22 cellular contexts compared by ENCODE assay signal in genomic region chr12:12180575-12180974, GRCh38.
DNase-seq lines count a peak whose midpoint lies in the region; ATAC-seq, FAIRE-seq and TF ChIP-seq lines count a peak whose summit lies in the region.
"Had no signal": no experiment of that assay in that cellular context is flagged by ENCODE, and none has a peak within 500 bp of the region (broad histone marks: within the 10 kb centered on the region; RNA-seq: fewer than 3 reads in every experiment).

No MANE protein-coding gene starts in this region.

- in situ Hi-C loops in GM23248 (cut with MboI), result no loop called here
- in situ Hi-C loops in K562 (cut with MboI), result no loop called here

- DNase-seq in GM23248 (peak; percentile 26), K562 (ENCODE audit: extremely low read depth in 1 of 4, low spot score in 3 of 4) (no peak), fibroblast of villous mesenchyme (ENCODE audit: low read depth) (peak; percentile 35), SW 1271 (lab: John Stamatoyannopoulos, UW) (no peak), substantia nigra (lab: John Stamatoyannopoulos, UW) (no peak)
- no peak for DNase-seq in stimulated activated CD4-positive, alpha-beta T cell treated with anti-CD3 and anti-CD28 coated beads, Interleukin-15, amount 100 ng/mL, for 24 hours
- DNase-seq: CD4-positive, alpha-beta memory T cell; DMS79 treated with DMSO at 0.1 percent for 48 hours; HFFc6; NCI-H1105 treated with DMSO at 0.1 percent for 48 hours; NCI-H1930; NCI-H2171; NCI-H446; NCI-H69; NK-92 treated with Interleukin-12 subunit alpha and Interleukin-12 subunit beta, amount 100 ng/mL, for 24 hours; RPMI8226; SIG-M5 had no signal

- H3K4me2 ChIP-seq in GM23248 (ENCODE audit: unreplicated experiment) (peak overlapping the region; percentile 6), K562 (ENCODE audit: insufficient read depth, low read length) (no peak overlapping the region)

- ATAC-seq in K562 (no peak), GM18520 (IDR thresholded peaks at IDR 0.05; ENCODE audit: unreplicated experiment) (no peak)
- ATAC-seq: GM12878 had no signal

- H3K36me3 ChIP-seq in GM23248 (ENCODE audit: low read depth) (no peaks in the 10 kb centered on the region), K562 (ENCODE audit: control insufficient read depth, insufficient read depth, low read length) (peaks cover 10% of the 10 kb centered on the region)

- H3K27me3 ChIP-seq in GM23248 (replicated peaks; ENCODE audit: insufficient read depth) (no peaks in the 10 kb centered on the region), K562 (ENCODE audit: control insufficient read depth in 2 of 2, insufficient read depth in 2 of 2, low read length in 2 of 2) (no peaks in the 10 kb centered on the region)

- H3K79me2 ChIP-seq in GM23248 (ENCODE audit: insufficient read depth) (0 out of 2 replicates have a peak, but pooled peaks cover 4% of the 10 kb centered on the region), K562 (ENCODE audit: control insufficient read depth, insufficient read depth, low read length) (no peaks in the 10 kb centered on the region; the same call in 2 of the 3 replicates)

- TF ChIP-seq POLR2A in K562 (conservative IDR thresholded peaks at IDR 0.05), result no peak

- H3K9me1 ChIP-seq in K562 (ENCODE audit: control insufficient read depth, insufficient read depth, low read length), result no peaks in the 10 kb centered on the region

- no peak for TF ChIP-seq RAD21 in K562 (CRISPR knock-in tag; conservative IDR thresholded peaks at IDR 0.05 in 1 of 2, IDR thresholded peaks at IDR 0.05 in 1 of 2)

- BruUV-seq in K562 (replicated peaks; lab: Mats Ljungman, UMichigan), result no TSS peak

- H3K4me1 ChIP-seq in GM23248 (ENCODE audit: insufficient read depth), result peaks cover 42% of the 10 kb centered on the region
- H3K4me1 ChIP-seq in K562 (replicated peaks in 1 of 2; ENCODE audit: control insufficient read depth in 2 of 2, insufficient read depth in 2 of 2, low read length in 2 of 2), result no peaks in the 10 kb centered on the region; a peak in 1 of 5 replicates

- FAIRE-seq in K562 (lab: Jason Lieb, UNC), result no peak
- FAIRE-seq: D721Med, G401.6, GM12878, GM18507 had no signal

- peak overlapping the region; percentile 34 for H3K27ac ChIP-seq in GM23248
- H3K27ac ChIP-seq in K562 (ENCODE audit: extremely low read depth, low read depth, low read length), result no peak overlapping the region
- no peak overlapping the region for H3K27ac ChIP-seq in substantia nigra (ENCODE audit: low read depth, low read length, poor library complexity, severe bottlenecking)

- TF ChIP-seq EP300 in K562 (IDR thresholded peaks at IDR 0.05; ENCODE audit: low read length), result no peak

- H3K9me3 ChIP-seq in GM23248 (ENCODE audit: low read depth) (no peaks in the 10 kb centered on the region), K562 (replicated peaks; ENCODE audit: control insufficient read depth, insufficient read depth, low read depth, low read length) (no peaks in the 10 kb centered on the region)

- H2AFZ ChIP-seq in GM23248 (0 out of 2 replicates have a peak overlapping the region, but pooled peaks have one; percentile 8), K562 (ENCODE audit: low read depth, low read length) (no peak overlapping the region)

- 0 out of 2 replicates have a peak overlapping the region, but pooled peaks have one; percentile 8 for H3K9ac ChIP-seq in GM23248
- H3K9ac ChIP-seq in K562 (ENCODE audit: insufficient read depth in 1 of 2, low read depth in 2 of 2, low read length in 2 of 2), result no peak overlapping the region

- CTCF ChIA-PET in K562 (lab: Yijun Ruan, JAX; ENCODE audit: low intra/inter-chr PET ratio), result no interaction called here

- POLR2A ChIA-PET in K562 (lab: Yijun Ruan, JAX), result interaction anchor here (0.6 kb wide), 1 partner anchor 721 kb away, joined by 4 read pairs; no protein-coding TSS in a partner anchor

- H4K20me1 ChIP-seq in GM23248 (ENCODE audit: insufficient read depth) (no peaks in the 10 kb centered on the region), K562 (replicated peaks; ENCODE audit: control insufficient read depth, insufficient read depth, low read length) (no peaks in the 10 kb centered on the region)

- intact Hi-C loops in K562 (cut with micrococcal nuclease), result no loop called here

- H3K4me3 ChIP-seq in GM23248 (no peak overlapping the region), K562 (no peak overlapping the region), fibroblast of villous mesenchyme (ENCODE audit: low read depth, low read length) (no peak overlapping the region)
- H3K4me3 ChIP-seq: GM12878 had no signal

- WGBS in GM23248 (ENCODE audit: low coverage in 1 of 2, low lambda C conversion rate in 2 of 2, missing lambda C conversion rate in 2 of 2), 2 experiments, result 50 to 51% methylated on average over 1 of the region's 1 CpG
- 82% methylated on average over 1 of the region's 1 CpG for WGBS in K562 (ENCODE audit: insufficient coverage, low coverage, missing lambda C conversion rate)

- peaks cover 16% of the 10 kb centered on the region for H3F3A ChIP-seq in GM23248 (ENCODE audit: insufficient read depth)

- H3K9me2 ChIP-seq in GM23248 (ENCODE audit: insufficient read depth), result no peaks in the 10 kb centered on the region

- no peak for TF ChIP-seq CTCF in K562 (IDR thresholded peaks at IDR 0.05 in 2 of 3, conservative IDR thresholded peaks at IDR 0.05 in 1 of 3; ENCODE audit: insufficient read depth in 2 of 3, low read depth in 1 of 3, low read length in 3 of 3)
- no peak for TF ChIP-seq CTCF in fibroblast of villous mesenchyme (IDR thresholded peaks at IDR 0.05; ENCODE audit: insufficient read depth, low read depth, low read length)

TF ChIP-seq in K562, 482 proteins besides CTCF, POLR2A, EP300 and RAD21:
- TF ChIP-seq ATF3 (IDR thresholded peaks at IDR 0.05) (peak; percentile 53; the same call in 1 of the 2 replicates), ATF3 (CRISPR knock-in tag; conservative IDR thresholded peaks at IDR 0.05) (no peak), CEBPG (CRISPR knock-in tag; IDR thresholded peaks at IDR 0.05) (no peak), CEBPG (tag; conservative IDR thresholded peaks at IDR 0.05 in 1 of 2, IDR thresholded peaks at IDR 0.05 in 1 of 2) (peak; percentile 55 to 78), ETS1 (conservative IDR thresholded peaks at IDR 0.05; ENCODE audit: control insufficient read depth, low read depth, low read length) (no peak)

Comparison
In these comparisons a context has a peak if more than half of its experiments do, and no peak if none do; other contexts are left out.
1. DNase-seq: peak in GM23248 (single experiment) and fibroblast of villous mesenchyme (single experiment); none in K562 (0 of 4), SW 1271 (0 of 2), stimulated activated CD4-positive, alpha-beta T cell treated with anti-CD3 and anti-CD28 coated beads, Interleukin-15, amount 100 ng/mL, for 24 hours (single experiment) and substantia nigra (0 of 49).